In genomic region chr11:32333335-32333991, GRCh38 we compare ENCODE assay signal across 8 cellular contexts.
DNase-seq lines count a peak whose midpoint lies in the region; ATAC-seq and TF ChIP-seq lines count a peak whose summit lies in the region.

No MANE protein-coding gene starts in this region.

- peak; percentile 43; the same call in 1 of the 2 replicates for TF ChIP-seq CTCF in PC-3 (conservative IDR thresholded peaks at IDR 0.05; ENCODE audit: low read depth, low read length)
- peak; percentile 53 for TF ChIP-seq CTCF in astrocyte of the spinal cord (IDR thresholded peaks at IDR 0.05; ENCODE audit: low read depth, low read length)

- no peaks in the 10 kb centered on the region for H3K79me2 ChIP-seq in PC-3 (ENCODE audit: low read length)

- H2AFZ ChIP-seq in PC-3 (ENCODE audit: low read length): peak overlapping the region; percentile 66

- CTCF ChIA-PET in PC-3 (lab: Charles Lee): interaction anchor here (1.0 kb wide), 1 partner anchor 10 kb away, joined by 4 read pairs; no protein-coding TSS in a partner anchor

- H3K9ac ChIP-seq in PC-3 (ENCODE audit: low read length): no peak overlapping the region

- in situ Hi-C loops in astrocyte of the spinal cord (cut with HindIII; ENCODE audit: low sequenced_read_pairs): no loop called here

- no peaks in the 10 kb centered on the region for H3F3A ChIP-seq in PC-3 (ENCODE audit: low read length, unreplicated experiment)

- no peaks in the 10 kb centered on the region for H3K9me3 ChIP-seq in PC-3 (ENCODE audit: low read length)

- POLR2A ChIA-PET in PC-3 (lab: Charles Lee; ENCODE audit: unreplicated experiment): no interaction called here

- H3K36me3 ChIP-seq in PC-3 (ENCODE audit: low read depth, low read length): no peaks in the 10 kb centered on the region

- H3K27me3 ChIP-seq in PC-3 (ENCODE audit: low read length): no peaks in the 10 kb centered on the region

- H3K4me3 ChIP-seq in PC-3 (ENCODE audit: low read length) (peak overlapping the region; percentile 57; the same call in 1 of the 2 replicates), astrocyte of the spinal cord (ENCODE audit: low read depth, low read length) (peak overlapping the region; percentile 37)

- no peak overlapping the region for H3K27ac ChIP-seq in PC-3 (ENCODE audit: low read length)

- intact Hi-C loops in PC-3 (cut with micrococcal nuclease): no loop called here

- no peaks in the 10 kb centered on the region for H3K9me2 ChIP-seq in PC-3 (replicated peaks; ENCODE audit: low read length)

- H3K4me2 ChIP-seq in PC-3 (ENCODE audit: low read length): peak overlapping the region; percentile 79

- DNase-seq in ELR (ENCODE audit: low read depth) (peak; percentile 51), PC-3 (peak; percentile 23), astrocyte of the spinal cord (ENCODE audit: low read depth, low spot score) (peak; percentile 45), iPS DF 19.7 (ENCODE audit: low read depth, low spot score) (peak; percentile 40), retina (peak; percentile 89)

- no peaks in the 10 kb centered on the region for H4K20me1 ChIP-seq in PC-3 (ENCODE audit: low read length)

- BruUV-seq in PC-3 (replicated peaks; lab: Mats Ljungman, UMichigan): no TSS peak

- peaks cover 5% of the 10 kb centered on the region; the same call in 1 of the 2 replicates for H3K4me1 ChIP-seq in PC-3 (ENCODE audit: insufficient read depth, low read length)

- ATAC-seq in PC-3 (peak; percentile 60), GM18517 (IDR thresholded peaks at IDR 0.05; ENCODE audit: unreplicated experiment) (no peak), HG02870 (IDR thresholded peaks at IDR 0.05; ENCODE audit: unreplicated experiment) (no peak), GM19452 (IDR thresholded peaks at IDR 0.05; ENCODE audit: unreplicated experiment) (no peak)

Comparison
In these comparisons a context has a peak if more than half of its experiments do, and no peak if none do; other contexts are left out.
1. DNase-seq: peak in every context shown above with its lines; median percentile 89 in retina; 51 in ELR; 45 in astrocyte of the spinal cord; 40 in iPS DF 19.7; 23 in PC-3.